21 cellular contexts compared by ENCODE assay signal in the genomic region with DNA sequence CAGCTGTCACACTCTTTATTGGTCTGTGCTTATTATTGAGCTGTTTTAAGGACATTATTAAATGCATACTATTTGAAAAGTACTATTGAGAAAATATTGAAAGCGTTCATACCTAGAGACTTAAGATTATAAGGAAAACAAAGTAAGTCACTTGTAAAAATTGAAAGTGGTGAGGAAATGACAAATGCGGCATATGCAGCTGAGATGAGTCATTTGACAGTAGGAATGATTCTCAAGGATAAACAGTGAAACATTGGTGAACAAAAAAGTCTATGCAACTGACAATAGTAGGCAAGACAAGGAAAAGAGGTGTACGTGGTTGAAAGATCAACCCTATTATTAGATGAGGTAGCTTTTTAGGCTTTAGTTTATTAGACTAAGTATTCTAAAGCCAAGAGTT.
DNase-seq lines count a peak whose midpoint lies in the region; ATAC-seq and TF ChIP-seq lines count a peak whose summit lies in the region.
"Had no signal": no experiment of that assay in that cellular context is flagged by ENCODE, and none has a peak within 500 bp of the region (broad histone marks: within the 10 kb centered on the region; RNA-seq: fewer than 3 reads in every experiment).

No MANE protein-coding gene starts in this region.

- no peak for ATAC-seq in HG03378 (IDR thresholded peaks at IDR 0.05; ENCODE audit: unreplicated experiment)
- no peak for ATAC-seq in HG02610 (IDR thresholded peaks at IDR 0.05; ENCODE audit: unreplicated experiment)
- ATAC-seq: GM12878, GM23338 had no signal

- H3K4me3 ChIP-seq in astrocyte of the spinal cord (ENCODE audit: low read depth, low read length) = no peak overlapping the region
- H3K4me3 ChIP-seq: GM12878, GM23338, HAP-1, Peyer's patch had no signal

- DNase-seq in AG08395 (ENCODE audit: low spot score) (peak; percentile 18), M059J (ENCODE audit: low read depth) (peak; percentile 81), astrocyte of the spinal cord (ENCODE audit: low read depth, low spot score) (peak; percentile 28), kidney glomerular epithelial cell (lab: John Stamatoyannopoulos, UW) (peak; percentile 8), GM10266 (ENCODE audit: extremely low spot score) (no peak), KG1 (lab: John Stamatoyannopoulos, UW) (no peak)
- DNase-seq: BE2C; CD4-positive, CD25-positive, alpha-beta regulatory T cell; MV-4-11; NCI-H1694 treated with DMSO at 0.1 percent for 48 hours; NCI-H2081 treated with DMSO at 0.1 percent for 48 hours; NCI-H2171 treated with DMSO at 0.1 percent for 48 hours; NCI-H524 treated with DMSO at 0.1 percent for 48 hours; NCI-H82; Peyer's patch; Right ventricle myocardium superior had no signal

- in situ Hi-C loops in astrocyte of the spinal cord (cut with HindIII; ENCODE audit: low sequenced_read_pairs) = no loop called here

- TF ChIP-seq CTCF in astrocyte of the spinal cord (IDR thresholded peaks at IDR 0.05; ENCODE audit: low read depth, low read length) (no peak), GM10266 (IDR thresholded peaks at IDR 0.05; ENCODE audit: control insufficient read depth, insufficient read depth, low read depth, missing control alignments) (no peak)

Comparison
In these comparisons a context has a peak if more than half of its experiments do, and no peak if none do; other contexts are left out.
1. DNase-seq: peak in AG08395 (single experiment), M059J (single experiment), astrocyte of the spinal cord (single experiment) and kidney glomerular epithelial cell (single experiment); none in GM10266 (single experiment) and KG1 (single experiment).